Comparison of ENCODE assay signal across 10 cellular contexts in the genomic region with DNA sequence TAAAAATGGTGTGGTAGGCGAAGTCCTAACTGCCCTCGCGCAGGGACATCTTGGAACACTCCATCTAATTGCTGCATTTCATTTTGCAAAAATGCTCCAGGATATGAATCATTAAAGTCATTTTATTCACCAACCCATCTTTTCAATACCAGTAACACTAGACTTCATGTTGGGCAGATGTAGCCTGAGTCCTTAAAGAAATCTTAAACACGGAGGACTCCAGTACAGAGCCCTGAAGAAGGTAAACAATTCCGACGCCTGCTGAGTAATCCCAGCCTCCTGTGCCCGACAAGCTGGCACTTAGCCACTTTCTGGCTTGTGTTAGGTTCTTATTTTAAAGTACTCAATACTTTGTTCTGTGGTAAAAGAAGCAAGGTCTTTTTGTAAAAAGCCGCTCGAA. TPM values are rescaled to one million over a fixed set of nuclear protein-coding genes. Genes with fewer than 3 reads are reported as not detected.
DNase-seq lines count a peak whose midpoint lies in the region; ATAC-seq and TF ChIP-seq lines count a peak whose summit lies in the region.
"Had no signal": no experiment of that assay in that cellular context is flagged by ENCODE, and none has a peak within 500 bp of the region (broad histone marks: within the 10 kb centered on the region; RNA-seq: fewer than 3 reads in every experiment).

No MANE protein-coding gene starts in this region.

- WGBS in mammary epithelial cell (ENCODE audit: low coverage, missing lambda C conversion rate), result 59% methylated on average over 9 of the region's 9 CpGs
- 81 to 89% (median 86%) methylated on average over 9 of the region's 9 CpGs for WGBS in spleen, 5 donors

- H2AFZ ChIP-seq in mammary epithelial cell (ENCODE audit: low read depth, low read length), result no peak overlapping the region
- no peak overlapping the region for H2AFZ ChIP-seq in osteoblast (ENCODE audit: low read length)

- BruUV-seq in mammary epithelial cell (replicated peaks; lab: Mats Ljungman, UMichigan), result no TSS peak

- H3K4me1 ChIP-seq in mammary epithelial cell (ENCODE audit: insufficient read depth, low read length) (peaks cover 14% of the 10 kb centered on the region), osteoblast (ENCODE audit: insufficient read depth, low read length) (peaks cover 17% of the 10 kb centered on the region), spleen (no peaks in the 10 kb centered on the region), foreskin keratinocyte (peaks cover 14% of the 10 kb centered on the region)

- dilution Hi-C loops in mammary epithelial cell (cut with HindIII; ENCODE audit: low sequenced_read_pairs), result no loop called here

- no peaks in the 10 kb centered on the region for H3K79me2 ChIP-seq in mammary epithelial cell (ENCODE audit: insufficient read depth, low read length)
- H3K79me2 ChIP-seq in osteoblast (ENCODE audit: insufficient read depth, low read length), result no peaks in the 10 kb centered on the region

- POLR2A ChIA-PET in AG04449 (lab: Yijun Ruan, JAX), result interaction anchor here (0.6 kb wide), 1 partner anchor 161 kb away, joined by 3 read pairs; no protein-coding TSS in a partner anchor

- in situ Hi-C loops in mammary epithelial cell (cut with MboI; ENCODE audit: low sequenced_read_pairs in 2 of 2), result no loop called here

- H3K36me3 ChIP-seq in mammary epithelial cell (ENCODE audit: insufficient read depth, low read length) (no peaks in the 10 kb centered on the region), osteoblast (ENCODE audit: insufficient read depth, low read length) (no peaks in the 10 kb centered on the region), spleen (no peaks in the 10 kb centered on the region)
- H3K36me3 ChIP-seq: SJCRH30 had no signal

- no peak overlapping the region for H3K9ac ChIP-seq in mammary epithelial cell (ENCODE audit: insufficient read depth, low read length)

- intact Hi-C loops in mammary epithelial cell (cut with micrococcal nuclease) (no loop called here), spleen (cut with DNase I; ENCODE audit: low total_unique reads) (no loop called here)

- H3K27ac ChIP-seq in mammary epithelial cell (ENCODE audit: insufficient read depth, low read depth, low read length) (no peak overlapping the region), osteoblast (ENCODE audit: low read depth, low read length) (no peak overlapping the region), spleen (no peak overlapping the region), foreskin keratinocyte (no peak overlapping the region)
- H3K27ac ChIP-seq: SJCRH30 had no signal

- H3K27me3 ChIP-seq in mammary epithelial cell (ENCODE audit: insufficient read depth, low read length), result no peaks in the 10 kb centered on the region
- H3K27me3 ChIP-seq in osteoblast (ENCODE audit: insufficient read depth, low read length), result peaks cover 6% of the 10 kb centered on the region
- peaks cover 0 to 51% (median 0%) of the 10 kb centered on the region in 7 donors for H3K27me3 ChIP-seq in spleen (replicated peaks in 1 of 7)
- H3K27me3 ChIP-seq in foreskin keratinocyte, result no peaks in the 10 kb centered on the region
- H3K27me3 ChIP-seq: SJCRH30 had no signal

- TF ChIP-seq CTCF in AG04449 (IDR thresholded peaks at IDR 0.05; ENCODE audit: insufficient read depth, low read length, missing control alignments) (no peak), mammary epithelial cell (conservative IDR thresholded peaks at IDR 0.05 in 1 of 2, IDR thresholded peaks at IDR 0.05 in 1 of 2; ENCODE audit: extremely low read depth in 1 of 2, insufficient read depth in 1 of 2, low read depth in 1 of 2, low read length in 2 of 2) (no peak), osteoblast (IDR thresholded peaks at IDR 0.05; ENCODE audit: extremely low read depth, low read depth, low read length) (no peak), spleen (IDR thresholded peaks at IDR 0.05 in 8 of 11, conservative IDR thresholded peaks at IDR 0.05 in 3 of 11) (no peak), foreskin keratinocyte (conservative IDR thresholded peaks at IDR 0.05) (no peak)

- no peak overlapping the region for H3K4me3 ChIP-seq in AG04449 (ENCODE audit: low read depth, low read length)
- no peak overlapping the region for H3K4me3 ChIP-seq in mammary epithelial cell (replicated peaks in 1 of 3; ENCODE audit: insufficient read depth in 1 of 3, low read depth in 2 of 3, low read length in 3 of 3)
- H3K4me3 ChIP-seq in osteoblast (ENCODE audit: insufficient read depth, low read length), result peak overlapping the region; percentile 11
- no peak overlapping the region for H3K4me3 ChIP-seq in spleen
- H3K4me3 ChIP-seq: SJCRH30 had no signal

- H3K4me2 ChIP-seq in mammary epithelial cell (ENCODE audit: insufficient read depth, low read depth, low read length), result no peak overlapping the region
- peak overlapping the region; percentile 54 for H3K4me2 ChIP-seq in osteoblast (ENCODE audit: insufficient read depth, low read length)

- DNase-seq in AG04449 (ENCODE audit: low read depth, low spot score) (peak; percentile 12), HT1080 (ENCODE audit: low read depth) (peak; percentile 29), mammary epithelial cell (peak; percentile 32), osteoblast (ENCODE audit: insufficient read length, low spot score, missing footprints) (no peak), spleen (no peak), foreskin keratinocyte (no peak)
- DNase-seq: activated B cell treated with CpG ODN at 0.5 μM for 24 hours, SJCRH30 had no signal

- H3K9me3 ChIP-seq in mammary epithelial cell (replicated peaks; ENCODE audit: insufficient read depth, low read length) (no peaks in the 10 kb centered on the region), osteoblast (ENCODE audit: low read depth, low read length) (no peaks in the 10 kb centered on the region), spleen (no peaks in the 10 kb centered on the region)
- H3K9me3 ChIP-seq: SJCRH30 had no signal

- ATAC-seq in GM18502 (IDR thresholded peaks at IDR 0.05; ENCODE audit: poor library complexity, unreplicated experiment) (no peak), GM19035 (IDR thresholded peaks at IDR 0.05; ENCODE audit: unreplicated experiment) (no peak), foreskin keratinocyte (no peak)

- H4K20me1 ChIP-seq in mammary epithelial cell (ENCODE audit: insufficient read depth, low read length), result no peaks in the 10 kb centered on the region
- no peaks in the 10 kb centered on the region for H4K20me1 ChIP-seq in osteoblast (ENCODE audit: insufficient read depth, low read length)

- no peak for TF ChIP-seq POLR2A in spleen (IDR thresholded peaks at IDR 0.05)

- CTCF ChIA-PET in AG04449 (lab: Yijun Ruan, JAX), result no interaction called here
- CTCF ChIA-PET in mammary epithelial cell (lab: Charles Lee; ENCODE audit: low non-redundant PET), result no interaction called here

RNA-seq across cellular contexts. Expression of gene IRS2, which starts 58.0 kb away (rescaled TPM):
- 3.2 and 5.0 TPM in 2 replicates for total RNA-seq in HT1080 (2014; rRNA removed; shearing (Covaris generic))
- 5.7 and 6.7 TPM in 2 replicates for polyA plus RNA-seq in HT1080 (2015; cell fraction: cytosol; rRNA removed)
- 8.0 and 9.0 TPM in 2 replicates for polyA plus RNA-seq in HT1080 (2015; cell fraction: nucleus; rRNA removed)
- 10 to 100 TPM; 22.7 to 37.8 TPM for total RNA-seq in mammary epithelial cell
- polyA plus RNA-seq in mammary epithelial cell, result 6.2 TPM
- 14.0 TPM for polyA minus RNA-seq in mammary epithelial cell
- total RNA-seq in osteoblast, result 7.1 and 8.3 TPM in 2 replicates
- 10 to 100 TPM in 6 of 7 donors, 1 to 10 TPM in 1; 8.2 to 31.3 (median 17.5) TPM for total RNA-seq in spleen
- 1 to 10 TPM; 1.4 to 2.5 (median 2.0) TPM for polyA plus RNA-seq in spleen
- 4.3 and 4.5 TPM in 2 replicates for total RNA-seq in foreskin keratinocyte
- polyA plus RNA-seq in foreskin keratinocyte, result 2.0 and 2.1 TPM in 2 replicates

Comparison
In these comparisons a context has a peak if more than half of its experiments do, and no peak if none do; other contexts are left out.
1. DNase-seq: peak in AG04449 (single experiment), HT1080 (single experiment) and mammary epithelial cell (single experiment); none in osteoblast (single experiment), spleen (single experiment) and foreskin keratinocyte (0 of 2).